19 cellular contexts compared by ENCODE assay signal in genomic region chr3:33174711-33175409, GRCh38. TPM values are rescaled to one million over a fixed set of nuclear protein-coding genes. Genes with fewer than 3 reads are reported as not detected.
"Had no signal": no experiment of that assay in that cellular context is flagged by ENCODE, and none has a peak within 500 bp of the region (broad histone marks: within the 10 kb centered on the region; RNA-seq: fewer than 3 reads in every experiment).

No MANE protein-coding gene starts in this region.

- H3K27me3 ChIP-seq: esophagus squamous epithelium, pancreas, right lobe of liver, tibial nerve, uterus had no signal

- H3K27ac ChIP-seq: esophagus squamous epithelium, pancreas, right lobe of liver, tibial nerve, uterus had no signal

- H3K9me3 ChIP-seq: esophagus squamous epithelium, pancreas, right lobe of liver, uterus had no signal

- H3K36me3 ChIP-seq: esophagus squamous epithelium, pancreas, right lobe of liver, tibial nerve, uterus had no signal

- H3K4me1 ChIP-seq: esophagus squamous epithelium, pancreas, right lobe of liver, tibial nerve, uterus had no signal

- H3K4me3 ChIP-seq: esophagus squamous epithelium, pancreas, right lobe of liver, tibial nerve, uterus had no signal

- ATAC-seq: activated CD8-positive, alpha-beta T cell treated with anti-CD3 and anti-CD28 coated beads, Interleukin-2, amount 10 ng/mL, durations not matched to agents 7 days and 5 days; natural killer cell; pancreas; right lobe of liver had no signal

- DNase-seq: activated CD4-positive, alpha-beta T cell treated with anti-CD3 and anti-CD28 coated beads, Interleukin-2, amount 10 ng/mL, durations not matched to agents 24 days and 14 days; activated CD8-positive, alpha-beta memory T cell treated with anti-CD3 and anti-CD28 coated beads, Interleukin-2, amount 50 U/mL, for 48 hours; activated CD8-positive, alpha-beta T cell treated with anti-CD3 and anti-CD28 coated beads, Interleukin-2, amount 10 ng/mL, durations not matched to agents 7 days and 5 days; activated effector memory CD4-positive, alpha-beta T cell treated with Interleukin-2 at 50 U/mL for 16 hours; activated T-cell treated with anti-CD3 and anti-CD28 coated beads, Interleukin-2, amount 50 U/mL, for 48 hours; dermis blood vessel endothelial cell; effector memory CD4-positive, alpha-beta T cell; esophagus squamous epithelium; mesendoderm; natural killer cell; right lobe of liver; small intestine; stimulated activated CD4-positive, alpha-beta T cell treated with anti-CD3 and anti-CD28 coated beads, Interleukin-15, amount 100 ng/mL, for 24 hours; stimulated activated CD4-positive, alpha-beta T cell treated with anti-CD3 and anti-CD28 coated beads, Interleukin-2, amount 100 ng/mL, for 48 hours; T1000; uterus had no signal

RNA-seq across cellular contexts. Expression of gene SUSD5, which starts 43.8 kb away (rescaled TPM):
- total RNA-seq: activated CD4-positive, alpha-beta T cell treated with anti-CD3 and anti-CD28 coated beads, Interleukin-2, amount 10 ng/mL, durations not matched to agents 24 days and 14 days; activated CD8-positive, alpha-beta T cell treated with anti-CD3 and anti-CD28 coated beads, Interleukin-2, amount 10 ng/mL, durations not matched to agents 7 days and 5 days; natural killer cell; T-helper 1 cell treated with Interleukin-12 subunit alpha and Interleukin-12 subunit beta and Interleukin-4 antibody, amounts not matched to agents 30 ng/mL and 1 ng/mL, for 36 hours had no signal
